In the genomic region with DNA sequence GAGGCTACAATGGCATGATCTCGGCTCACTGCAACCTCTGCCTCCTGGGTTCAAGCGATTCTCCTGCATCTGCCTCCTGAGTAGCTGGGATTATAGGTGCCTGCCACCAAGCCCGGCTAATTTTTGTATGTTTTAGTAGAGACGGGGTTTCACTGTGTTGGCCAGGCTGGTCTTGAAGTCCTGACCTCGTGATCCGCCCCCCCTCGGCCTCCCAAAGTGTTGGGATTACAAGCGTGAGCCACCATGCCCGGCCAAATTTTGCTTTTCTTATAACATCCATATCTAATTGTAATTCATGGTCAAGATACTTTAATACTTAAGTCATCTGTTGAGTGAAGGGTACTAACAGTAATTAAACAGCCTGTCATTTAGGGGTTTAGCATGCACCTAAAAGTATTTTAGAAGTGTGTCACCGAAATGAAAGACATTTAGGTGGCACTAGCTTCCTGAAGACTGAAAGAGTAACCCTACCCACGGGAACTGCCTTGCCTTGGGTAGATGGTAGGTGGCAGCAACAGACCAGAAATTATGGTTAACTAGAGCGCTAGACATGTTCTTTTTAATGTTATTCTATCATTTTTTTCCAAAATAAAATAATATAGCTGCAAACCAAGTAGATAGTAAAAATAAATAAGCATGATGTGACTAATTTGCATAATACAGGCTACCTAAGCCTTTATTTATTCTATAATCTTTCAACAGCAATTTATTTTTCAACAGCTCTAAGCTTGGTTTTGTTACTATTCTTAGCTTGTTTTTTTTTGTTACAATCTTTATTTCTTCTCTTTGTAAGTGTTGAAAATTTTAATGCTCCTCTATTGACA, we compare ENCODE assay signal across 8 cellular contexts. TPM values are rescaled to one million over a fixed set of nuclear protein-coding genes. Genes with fewer than 3 reads are reported as not detected.
DNase-seq lines count a peak whose midpoint lies in the region; ATAC-seq and TF ChIP-seq lines count a peak whose summit lies in the region.

No MANE protein-coding gene starts in this region.

- H3K4me3 ChIP-seq in DOHH2 (ENCODE audit: low read length), result peak overlapping the region; percentile 41
- no peak overlapping the region for H3K4me3 ChIP-seq in brain microvascular endothelial cell (ENCODE audit: low read depth, low read length)

- no peaks in the 10 kb centered on the region; the same call in 1 of the 2 replicates for H3K36me3 ChIP-seq in DOHH2 (ENCODE audit: control insufficient read depth, low read length)
- no peaks in the 10 kb centered on the region for H3K36me3 ChIP-seq in brain microvascular endothelial cell (replicated peaks)

- H3K4me3 Mint-ChIP-seq in immature natural killer cell, result no peak overlapping the region

- TF ChIP-seq CTCF in DOHH2 (IDR thresholded peaks at IDR 0.05; ENCODE audit: low read depth, low read length, poor library complexity, severe bottlenecking) (peak; percentile 70), LNCAP (IDR thresholded peaks at IDR 0.05) (peak; percentile 58), brain microvascular endothelial cell (IDR thresholded peaks at IDR 0.05; ENCODE audit: low read depth, low read length, missing control alignments) (peak; percentile 87)

- H3K79me2 ChIP-seq in DOHH2 (ENCODE audit: control insufficient read depth, low read length), result no peaks in the 10 kb centered on the region

- H3K9me2 ChIP-seq in DOHH2 (replicated peaks; ENCODE audit: control insufficient read depth, low read length), result no peaks in the 10 kb centered on the region

- ATAC-seq in GM21367 (IDR thresholded peaks at IDR 0.05; ENCODE audit: unreplicated experiment), result peak; percentile 56
- ATAC-seq in SK-N-SH treated with all-trans-retinoic acid at 6 μM for 48 hours, result peak; percentile 86

- DNase-seq in brain microvascular endothelial cell (peak; percentile 61), immature natural killer cell (peak; percentile 26 to 43 (median 30)), 8988T (no peak)
- peak; percentile 14 to 38 for DNase-seq in stimulated activated CD4-positive, alpha-beta T cell treated with anti-CD3 and anti-CD28 coated beads, Interleukin-2, amount 100 ng/mL, for 24 hours

- H4K20me1 ChIP-seq in DOHH2 (ENCODE audit: control insufficient read depth, insufficient read depth, low read depth, low read length), result no peaks in the 10 kb centered on the region

- H3K36me3 Mint-ChIP-seq in immature natural killer cell, result no peaks in the 10 kb centered on the region

- in situ Hi-C loops in brain microvascular endothelial cell (cut with HindIII; ENCODE audit: low pct_ligation_motif_present, low sequenced_read_pairs), result no loop called here

- H3K9me3 ChIP-seq in DOHH2 (ENCODE audit: control insufficient read depth, insufficient read depth, low read length), result no peaks in the 10 kb centered on the region

- H3K27me3 Mint-ChIP-seq in immature natural killer cell (ENCODE audit: low read depth in 3 of 3), result peaks cover 0 to 2% (median 0%) of the 10 kb centered on the region in 3 donors

- H3F3A ChIP-seq in DOHH2 (ENCODE audit: control insufficient read depth, insufficient read depth), result no peaks in the 10 kb centered on the region

- H3K27me3 ChIP-seq in DOHH2 (ENCODE audit: control insufficient read depth, low read length), result no peaks in the 10 kb centered on the region
- H3K27me3 ChIP-seq in brain microvascular endothelial cell (replicated peaks), result no peaks in the 10 kb centered on the region

- no peaks in the 10 kb centered on the region for H3K9me3 Mint-ChIP-seq in immature natural killer cell

- H3K27ac ChIP-seq in DOHH2 (ENCODE audit: low read depth, low read length) (peak overlapping the region; percentile 36), brain microvascular endothelial cell (no peak overlapping the region)

- peak overlapping the region; percentile 65 for H3K4me2 ChIP-seq in DOHH2 (ENCODE audit: low read length)

- H3K27ac Mint-ChIP-seq in immature natural killer cell, result no peak overlapping the region

- peaks cover 70% of the 10 kb centered on the region for H3K4me1 ChIP-seq in DOHH2 (ENCODE audit: control insufficient read depth, low read length)

- H3K4me1 Mint-ChIP-seq in immature natural killer cell, result peaks cover 6 to 8% of the 10 kb centered on the region in 2 donors

TF ChIP-seq in SK-N-SH treated with all-trans-retinoic acid at 6 μM for 48 hours, 23 proteins besides CTCF, POLR2A, EP300 and RAD21 (continues in another document):
- TF ChIP-seq ESRRG (CRISPR knock-in tag; IDR thresholded peaks at IDR 0.05) (no peak), PPARA (CRISPR knock-in tag; IDR thresholded peaks at IDR 0.05; ENCODE audit: borderline replicate concordance) (no peak), ZFP30 (CRISPR knock-in tag; IDR thresholded peaks at IDR 0.05) (no peak), ISL1 (CRISPR knock-in tag; IDR thresholded peaks at IDR 0.05) (no peak), GLIS3 (CRISPR knock-in tag; IDR thresholded peaks at IDR 0.05) (no peak), ZNF8 (CRISPR knock-in tag; IDR thresholded peaks at IDR 0.05) (no peak), CSRNP3 (CRISPR knock-in tag; IDR thresholded peaks at IDR 0.05) (no peak), TCF4 (CRISPR knock-in tag; IDR thresholded peaks at IDR 0.05; ENCODE audit: borderline replicate concordance) (no peak), ZNF565 (CRISPR knock-in tag; conservative IDR thresholded peaks at IDR 0.05; ENCODE audit: low read depth) (no peak), CREB5 (CRISPR knock-in tag; IDR thresholded peaks at IDR 0.05; ENCODE audit: low read depth) (no peak), CSDC2 (CRISPR knock-in tag; IDR thresholded peaks at IDR 0.05) (no peak), ZC3H10 (CRISPR knock-in tag; IDR thresholded peaks at IDR 0.05) (no peak), TOX (CRISPR knock-in tag; IDR thresholded peaks at IDR 0.05; ENCODE audit: borderline replicate concordance) (no peak), ARNTL (CRISPR knock-in tag; IDR thresholded peaks at IDR 0.05; ENCODE audit: borderline replicate concordance, low read depth) (no peak), BACH2 (CRISPR knock-in tag; IDR thresholded peaks at IDR 0.05; ENCODE audit: borderline replicate concordance) (no peak)
- TF ChIP-seq, protein P1, sequence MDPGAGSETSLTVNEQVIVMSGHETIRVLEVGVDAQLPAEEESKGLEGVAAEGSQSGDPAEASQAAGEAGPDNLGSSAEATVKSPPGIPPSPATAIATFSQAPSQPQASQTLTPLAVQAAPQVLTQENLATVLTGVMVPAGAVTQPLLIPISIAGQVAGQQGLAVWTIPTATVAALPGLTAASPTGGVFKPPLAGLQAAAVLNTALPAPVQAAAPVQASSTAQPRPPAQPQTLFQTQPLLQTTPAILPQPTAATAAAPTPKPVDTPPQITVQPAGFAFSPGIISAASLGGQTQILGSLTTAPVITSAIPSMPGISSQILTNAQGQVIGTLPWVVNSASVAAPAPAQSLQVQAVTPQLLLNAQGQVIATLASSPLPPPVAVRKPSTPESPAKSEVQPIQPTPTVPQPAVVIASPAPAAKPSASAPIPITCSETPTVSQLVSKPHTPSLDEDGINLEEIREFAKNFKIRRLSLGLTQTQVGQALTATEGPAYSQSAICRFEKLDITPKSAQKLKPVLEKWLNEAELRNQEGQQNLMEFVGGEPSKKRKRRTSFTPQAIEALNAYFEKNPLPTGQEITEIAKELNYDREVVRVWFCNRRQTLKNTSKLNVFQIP (CRISPR knock-in tag; IDR thresholded peaks at IDR 0.05; ENCODE audit: borderline replicate concordance, low read depth), result no peak
- TF ChIP-seq, protein P2, sequence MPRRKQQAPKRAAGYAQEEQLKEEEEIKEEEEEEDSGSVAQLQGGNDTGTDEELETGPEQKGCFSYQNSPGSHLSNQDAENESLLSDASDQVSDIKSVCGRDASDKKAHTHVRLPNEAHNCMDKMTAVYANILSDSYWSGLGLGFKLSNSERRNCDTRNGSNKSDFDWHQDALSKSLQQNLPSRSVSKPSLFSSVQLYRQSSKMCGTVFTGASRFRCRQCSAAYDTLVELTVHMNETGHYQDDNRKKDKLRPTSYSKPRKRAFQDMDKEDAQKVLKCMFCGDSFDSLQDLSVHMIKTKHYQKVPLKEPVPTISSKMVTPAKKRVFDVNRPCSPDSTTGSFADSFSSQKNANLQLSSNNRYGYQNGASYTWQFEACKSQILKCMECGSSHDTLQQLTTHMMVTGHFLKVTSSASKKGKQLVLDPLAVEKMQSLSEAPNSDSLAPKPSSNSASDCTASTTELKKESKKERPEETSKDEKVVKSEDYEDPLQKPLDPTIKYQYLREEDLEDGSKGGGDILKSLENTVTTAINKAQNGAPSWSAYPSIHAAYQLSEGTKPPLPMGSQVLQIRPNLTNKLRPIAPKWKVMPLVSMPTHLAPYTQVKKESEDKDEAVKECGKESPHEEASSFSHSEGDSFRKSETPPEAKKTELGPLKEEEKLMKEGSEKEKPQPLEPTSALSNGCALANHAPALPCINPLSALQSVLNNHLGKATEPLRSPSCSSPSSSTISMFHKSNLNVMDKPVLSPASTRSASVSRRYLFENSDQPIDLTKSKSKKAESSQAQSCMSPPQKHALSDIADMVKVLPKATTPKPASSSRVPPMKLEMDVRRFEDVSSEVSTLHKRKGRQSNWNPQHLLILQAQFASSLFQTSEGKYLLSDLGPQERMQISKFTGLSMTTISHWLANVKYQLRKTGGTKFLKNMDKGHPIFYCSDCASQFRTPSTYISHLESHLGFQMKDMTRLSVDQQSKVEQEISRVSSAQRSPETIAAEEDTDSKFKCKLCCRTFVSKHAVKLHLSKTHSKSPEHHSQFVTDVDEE (CRISPR knock-in tag; IDR thresholded peaks at IDR 0.05), result no peak

RNA-seq across cellular contexts. Expression of gene ACYP2, which starts 8.6 kb away (rescaled TPM):
- 10 to 100 TPM; 18.8 to 20.0 (median 19.6) TPM for polyA plus RNA-seq in immature natural killer cell
